In the genomic region with DNA sequence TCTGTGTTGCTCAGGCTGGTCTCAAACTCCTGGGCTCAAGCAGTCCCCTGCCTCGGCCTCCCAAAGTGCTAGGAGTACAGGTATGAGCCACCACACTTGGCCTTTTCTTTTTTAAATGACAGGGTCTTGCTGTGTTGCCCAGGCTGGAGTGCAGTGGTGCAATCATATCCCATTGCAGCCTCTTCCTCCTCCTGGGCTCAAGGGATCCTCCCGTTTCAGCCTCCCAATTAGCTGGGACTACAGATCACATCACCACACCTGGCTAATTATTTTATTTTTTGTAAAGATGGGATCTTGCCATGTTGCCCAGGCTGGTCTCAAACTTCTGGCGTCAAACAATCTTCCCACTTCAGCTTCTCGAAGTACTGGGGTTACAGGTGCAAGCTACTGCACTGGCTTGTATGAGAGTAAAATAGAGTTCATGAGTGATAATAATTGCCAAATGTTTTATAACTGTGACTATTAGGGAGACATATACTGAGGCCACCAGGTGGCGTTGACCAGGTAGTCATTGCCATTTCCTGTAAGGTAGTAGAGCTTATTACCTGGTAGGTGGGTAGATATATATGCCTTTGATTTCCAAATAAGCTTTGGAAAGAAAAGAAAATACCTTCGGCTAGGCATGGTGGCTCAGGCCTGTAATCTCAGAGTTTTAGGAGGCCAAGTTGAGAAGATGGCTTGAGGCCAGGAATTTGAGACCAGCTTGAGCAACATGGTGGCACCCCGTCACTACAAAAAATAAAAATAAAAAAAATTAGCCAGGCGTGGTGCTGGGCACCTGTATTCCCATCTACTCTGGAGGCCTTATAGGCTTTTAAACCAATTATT, we compare ENCODE assay signal across 9 cellular contexts. TPM values are rescaled to one million over a fixed set of nuclear protein-coding genes. Genes with fewer than 3 reads are reported as not detected.
A peak's percentile ranks its signal among the peaks of the same experiment; 100 is the strongest.
DNase-seq lines count a peak whose midpoint lies in the region; ATAC-seq and TF ChIP-seq lines count a peak whose summit lies in the region.
"Had no signal": no experiment of that assay in that cellular context is flagged by ENCODE, and none has a peak within 500 bp of the region (broad histone marks: within the 10 kb centered on the region; RNA-seq: fewer than 3 reads in every experiment).

No MANE protein-coding gene starts in this region.

- intact Hi-C loops in esophagus squamous epithelium (cut with DNase I) = no loop called here
- intact Hi-C loops in cardiac septum (cut with DNase I) = loop anchor here (5.0 kb wide), 2 partner anchors 58 to 233 kb away; no protein-coding TSS in a partner anchor

- H3K27me3 ChIP-seq in esophagus squamous epithelium = no peaks in the 10 kb centered on the region

- H3K9me3 ChIP-seq in esophagus squamous epithelium = no peaks in the 10 kb centered on the region

- DNase-seq in NB4 (ENCODE audit: low read depth) (no peak), esophagus squamous epithelium (lab: John Stamatoyannopoulos, UW) (no peak), cardiac septum (ENCODE audit: low spot score) (no peak)
- no peak for DNase-seq in stimulated activated CD4-positive, alpha-beta T cell treated with anti-CD3 and anti-CD28 coated beads, Interleukin-1b, Interleukin-23, amount 100 ng/mL, for 48 hours

- WGBS in esophagus squamous epithelium, 2 donors = 80 to 85% methylated on average over 7 to 8 of the region's 8 CpGs

- peaks cover 14 to 74% (median 26%) of the 10 kb centered on the region in 3 donors for H3K4me1 ChIP-seq in esophagus squamous epithelium

- H3K27ac ChIP-seq in C4-2B (no peak overlapping the region), esophagus squamous epithelium (no peak overlapping the region)

- H3K4me3 ChIP-seq in NB4 (ENCODE audit: low read depth, low read length) = no peak overlapping the region
- no peak overlapping the region for H3K4me3 ChIP-seq in esophagus squamous epithelium

- TF ChIP-seq CTCF in C4-2B (conservative IDR thresholded peaks at IDR 0.05) (peak; percentile 71), NB4 (IDR thresholded peaks at IDR 0.05; ENCODE audit: low read depth, low read length) (peak; percentile 10), esophagus squamous epithelium (IDR thresholded peaks at IDR 0.05) (peak in 5 of 6 experiments; percentile 27 to 54 (median 31))

- peaks cover 0 to 25% (median 0%) of the 10 kb centered on the region in 3 donors for H3K36me3 ChIP-seq in esophagus squamous epithelium

- ATAC-seq in GM19025 (IDR thresholded peaks at IDR 0.05; ENCODE audit: low read depth, unreplicated experiment) (peak; percentile 15), GM18505 (IDR thresholded peaks at IDR 0.05; ENCODE audit: unreplicated experiment) (no peak), HG02973 (IDR thresholded peaks at IDR 0.05; ENCODE audit: unreplicated experiment) (no peak)
- ATAC-seq: left colon had no signal

- TF ChIP-seq POLR2A in NB4 (IDR thresholded peaks at IDR 0.05; ENCODE audit: extremely low read depth, insufficient read length) = no peak
- TF ChIP-seq POLR2A in esophagus squamous epithelium (IDR thresholded peaks at IDR 0.05) = no peak
- no peak for TF ChIP-seq POLR2A in GM18505 (IDR thresholded peaks at IDR 0.05; ENCODE audit: borderline replicate concordance, extremely low read depth, insufficient read depth, insufficient read length)

RNA-seq across cellular contexts. Expression of gene FDX1, which starts 5.4 kb away (rescaled TPM):
- total RNA-seq in esophagus squamous epithelium (10 to 100 TPM; 13.7 to 22.2 (median 17.5) TPM), cardiac septum (21.7 TPM)

Comparison
In these comparisons a context has a peak if more than half of its experiments do, and no peak if none do; other contexts are left out.
1. CTCF ChIP-seq: peak in every context shown above with its lines; median percentile 71 in C4-2B; 31 in esophagus squamous epithelium; 10 in NB4.